Comparison of ENCODE assay signal across 1 cellular context in the genomic region with DNA sequence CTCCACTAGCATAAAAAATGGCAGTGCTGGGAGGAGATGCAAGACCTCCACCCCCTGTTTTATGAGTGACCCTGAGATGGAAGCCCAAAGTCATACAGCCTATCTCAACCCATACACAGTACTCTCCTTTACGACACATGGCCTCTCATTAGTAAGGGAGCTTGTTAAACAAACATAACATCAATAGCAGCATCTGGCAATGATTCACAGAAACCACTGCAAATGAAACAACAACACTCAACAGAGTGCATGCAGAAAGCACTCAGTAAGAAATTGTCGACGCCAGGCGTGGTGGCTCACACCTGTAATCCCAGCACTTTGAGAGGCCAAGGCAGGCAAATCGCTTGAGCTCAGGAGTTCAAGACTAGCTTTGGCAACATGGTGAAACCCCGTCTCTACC.
TF ChIP-seq lines count a peak whose summit lies in the region.

No MANE protein-coding gene starts in this region.

TF ChIP-seq in SK-N-SH, 30 proteins besides CTCF, POLR2A, EP300 and RAD21 (continued from another document):
- TF ChIP-seq, protein P1, sequence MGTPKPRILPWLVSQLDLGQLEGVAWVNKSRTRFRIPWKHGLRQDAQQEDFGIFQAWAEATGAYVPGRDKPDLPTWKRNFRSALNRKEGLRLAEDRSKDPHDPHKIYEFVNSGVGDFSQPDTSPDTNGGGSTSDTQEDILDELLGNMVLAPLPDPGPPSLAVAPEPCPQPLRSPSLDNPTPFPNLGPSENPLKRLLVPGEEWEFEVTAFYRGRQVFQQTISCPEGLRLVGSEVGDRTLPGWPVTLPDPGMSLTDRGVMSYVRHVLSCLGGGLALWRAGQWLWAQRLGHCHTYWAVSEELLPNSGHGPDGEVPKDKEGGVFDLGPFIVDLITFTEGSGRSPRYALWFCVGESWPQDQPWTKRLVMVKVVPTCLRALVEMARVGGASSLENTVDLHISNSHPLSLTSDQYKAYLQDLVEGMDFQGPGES (IDR thresholded peaks at IDR 0.05; ENCODE audit: low read depth, low read length) = no peak
- no peak for TF ChIP-seq NRF1 (IDR thresholded peaks at IDR 0.05; ENCODE audit: low read depth, low read length)
- no peak for TF ChIP-seq TCF12 (IDR thresholded peaks at IDR 0.05)
- no peak for TF ChIP-seq TEAD4 (IDR thresholded peaks at IDR 0.05; ENCODE audit: borderline replicate concordance, insufficient read depth)
- no peak for TF ChIP-seq SIN3A (IDR thresholded peaks at IDR 0.05; ENCODE audit: borderline replicate concordance, low read depth, low read length)
- TF ChIP-seq, protein P2, sequence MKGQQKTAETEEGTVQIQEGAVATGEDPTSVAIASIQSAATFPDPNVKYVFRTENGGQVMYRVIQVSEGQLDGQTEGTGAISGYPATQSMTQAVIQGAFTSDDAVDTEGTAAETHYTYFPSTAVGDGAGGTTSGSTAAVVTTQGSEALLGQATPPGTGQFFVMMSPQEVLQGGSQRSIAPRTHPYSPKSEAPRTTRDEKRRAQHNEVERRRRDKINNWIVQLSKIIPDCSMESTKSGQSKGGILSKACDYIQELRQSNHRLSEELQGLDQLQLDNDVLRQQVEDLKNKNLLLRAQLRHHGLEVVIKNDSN (IDR thresholded peaks at IDR 0.05; ENCODE audit: borderline replicate concordance, low read depth) = no peak
- no peak for TF ChIP-seq NFIC (IDR thresholded peaks at IDR 0.05; ENCODE audit: borderline replicate concordance)
- no peak for TF ChIP-seq FOXM1 (IDR thresholded peaks at IDR 0.05; ENCODE audit: low read depth)
- TF ChIP-seq, protein P3, sequence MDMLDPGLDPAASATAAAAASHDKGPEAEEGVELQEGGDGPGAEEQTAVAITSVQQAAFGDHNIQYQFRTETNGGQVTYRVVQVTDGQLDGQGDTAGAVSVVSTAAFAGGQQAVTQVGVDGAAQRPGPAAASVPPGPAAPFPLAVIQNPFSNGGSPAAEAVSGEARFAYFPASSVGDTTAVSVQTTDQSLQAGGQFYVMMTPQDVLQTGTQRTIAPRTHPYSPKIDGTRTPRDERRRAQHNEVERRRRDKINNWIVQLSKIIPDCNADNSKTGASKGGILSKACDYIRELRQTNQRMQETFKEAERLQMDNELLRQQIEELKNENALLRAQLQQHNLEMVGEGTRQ (IDR thresholded peaks at IDR 0.05; ENCODE audit: borderline replicate concordance, low read depth, low read length) = no peak
- TF ChIP-seq JUND (IDR thresholded peaks at IDR 0.05) = no peak
- TF ChIP-seq RXRA (IDR thresholded peaks at IDR 0.05; ENCODE audit: borderline replicate concordance, low read depth) = no peak
- no peak for TF ChIP-seq FOSL2 (IDR thresholded peaks at IDR 0.05; ENCODE audit: borderline replicate concordance, low read depth)
- TF ChIP-seq MEF2A (IDR thresholded peaks at IDR 0.05; ENCODE audit: borderline replicate concordance, low read depth) = no peak
- no peak for TF ChIP-seq CHD2 (IDR thresholded peaks at IDR 0.05; ENCODE audit: low read length, partially characterized antibody)
- TF ChIP-seq, protein P4, sequence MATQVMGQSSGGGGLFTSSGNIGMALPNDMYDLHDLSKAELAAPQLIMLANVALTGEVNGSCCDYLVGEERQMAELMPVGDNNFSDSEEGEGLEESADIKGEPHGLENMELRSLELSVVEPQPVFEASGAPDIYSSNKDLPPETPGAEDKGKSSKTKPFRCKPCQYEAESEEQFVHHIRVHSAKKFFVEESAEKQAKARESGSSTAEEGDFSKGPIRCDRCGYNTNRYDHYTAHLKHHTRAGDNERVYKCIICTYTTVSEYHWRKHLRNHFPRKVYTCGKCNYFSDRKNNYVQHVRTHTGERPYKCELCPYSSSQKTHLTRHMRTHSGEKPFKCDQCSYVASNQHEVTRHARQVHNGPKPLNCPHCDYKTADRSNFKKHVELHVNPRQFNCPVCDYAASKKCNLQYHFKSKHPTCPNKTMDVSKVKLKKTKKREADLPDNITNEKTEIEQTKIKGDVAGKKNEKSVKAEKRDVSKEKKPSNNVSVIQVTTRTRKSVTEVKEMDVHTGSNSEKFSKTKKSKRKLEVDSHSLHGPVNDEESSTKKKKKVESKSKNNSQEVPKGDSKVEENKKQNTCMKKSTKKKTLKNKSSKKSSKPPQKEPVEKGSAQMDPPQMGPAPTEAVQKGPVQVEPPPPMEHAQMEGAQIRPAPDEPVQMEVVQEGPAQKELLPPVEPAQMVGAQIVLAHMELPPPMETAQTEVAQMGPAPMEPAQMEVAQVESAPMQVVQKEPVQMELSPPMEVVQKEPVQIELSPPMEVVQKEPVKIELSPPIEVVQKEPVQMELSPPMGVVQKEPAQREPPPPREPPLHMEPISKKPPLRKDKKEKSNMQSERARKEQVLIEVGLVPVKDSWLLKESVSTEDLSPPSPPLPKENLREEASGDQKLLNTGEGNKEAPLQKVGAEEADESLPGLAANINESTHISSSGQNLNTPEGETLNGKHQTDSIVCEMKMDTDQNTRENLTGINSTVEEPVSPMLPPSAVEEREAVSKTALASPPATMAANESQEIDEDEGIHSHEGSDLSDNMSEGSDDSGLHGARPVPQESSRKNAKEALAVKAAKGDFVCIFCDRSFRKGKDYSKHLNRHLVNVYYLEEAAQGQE (IDR thresholded peaks at IDR 0.05; ENCODE audit: low read depth, low read length) = no peak
